ENCODE assay signal across 8 cellular contexts in genomic region chr19:17556995-17557394, GRCh38. TPM values are rescaled to one million over a fixed set of nuclear protein-coding genes. Genes with fewer than 3 reads are reported as not detected.
A peak's percentile ranks its signal among the peaks of the same experiment; 100 is the strongest.
DNase-seq lines count a peak whose midpoint lies in the region; TF ChIP-seq lines count a peak whose summit lies in the region.

No MANE protein-coding gene starts in this region.

- H3K27me3 ChIP-seq in ACC112 (ENCODE audit: insufficient read depth, low read length) (no peaks in the 10 kb centered on the region), mononuclear cell (ENCODE audit: insufficient read depth, low read length) (no peaks in the 10 kb centered on the region)

- H3K79me2 ChIP-seq in ACC112 (ENCODE audit: control insufficient read depth, insufficient read depth, low read length, unreplicated experiment) = peaks cover 23% of the 10 kb centered on the region

- no peak overlapping the region for H2AFZ ChIP-seq in ACC112 (ENCODE audit: low read length, unreplicated experiment)

- TF ChIP-seq CTCF in HFF-Myc (IDR thresholded peaks at IDR 0.05; ENCODE audit: low read depth, low read length, missing control alignments) (no peak), astrocyte of the spinal cord (IDR thresholded peaks at IDR 0.05; ENCODE audit: low read depth, low read length) (no peak)

- no peaks in the 10 kb centered on the region for H3K9me3 ChIP-seq in mononuclear cell (ENCODE audit: low read depth, low read length)

- H3K4me3 ChIP-seq in ACC112 (ENCODE audit: low read depth, low read length) = peak overlapping the region; percentile 98
- peak overlapping the region; percentile 94 for H3K4me3 ChIP-seq in HFF-Myc (replicated peaks; ENCODE audit: low read depth, low read length)
- peak overlapping the region; percentile 86 for H3K4me3 ChIP-seq in astrocyte of the spinal cord (ENCODE audit: low read depth, low read length)
- H3K4me3 ChIP-seq in mononuclear cell (ENCODE audit: low read length) = peak overlapping the region; percentile 86

- peaks cover 31% of the 10 kb centered on the region for H3K4me1 ChIP-seq in ACC112 (ENCODE audit: control insufficient read depth, insufficient read depth, low read length, unreplicated experiment)
- peaks cover 64% of the 10 kb centered on the region for H3K4me1 ChIP-seq in mononuclear cell (ENCODE audit: insufficient read depth, low read length)

- DNase-seq in HFF-Myc (ENCODE audit: extremely low read depth, low read depth) = no peak
- no peak for DNase-seq in astrocyte of the spinal cord (ENCODE audit: low read depth, low spot score)
- DNase-seq in DMS153 treated with DMSO at 0.1 percent for 48 hours (lab: John Stamatoyannopoulos, UW; ENCODE audit: unreplicated experiment) = no peak
- no peak for DNase-seq in NCI-H526 (lab: John Stamatoyannopoulos, UW)
- DNase-seq in NCI-H2227 (lab: John Stamatoyannopoulos, UW; ENCODE audit: unreplicated experiment) = no peak
- no peak for DNase-seq in islet precursor cell

- H3K27ac ChIP-seq in ACC112 (ENCODE audit: low read depth, low read length) = no peak overlapping the region

- no peaks in the 10 kb centered on the region; the same call in 1 of the 2 replicates for H3K36me3 ChIP-seq in ACC112 (ENCODE audit: insufficient read depth, low read length)

- in situ Hi-C loops in astrocyte of the spinal cord (cut with HindIII; ENCODE audit: low sequenced_read_pairs) = no loop called here

RNA-seq across cellular contexts. Expression of gene COLGALT1, which starts 1.5 kb away (rescaled TPM):
- 25.3 TPM for total RNA-seq in mononuclear cell

RNA-seq across cellular contexts. Expression of gene PGLS, which starts 45.5 kb away (rescaled TPM):
- 43.0 TPM for total RNA-seq in mononuclear cell
